ENCODE assay signal across 13 cellular contexts in genomic region chr1:19073311-19074186, GRCh38.
DNase-seq lines count a peak whose midpoint lies in the region; ATAC-seq and TF ChIP-seq lines count a peak whose summit lies in the region.
"Had no signal": no experiment of that assay in that cellular context is flagged by ENCODE, and none has a peak within 500 bp of the region (broad histone marks: within the 10 kb centered on the region; RNA-seq: fewer than 3 reads in every experiment).

No MANE protein-coding gene starts in this region.

- peaks cover 31% of the 10 kb centered on the region for H3K4me1 Mint-ChIP-seq in activated CD8-positive, alpha-beta memory T cell treated with anti-CD3 and anti-CD28 coated beads, Interleukin-2, amount 10 ng/mL, durations not matched to agents 7 days and 5 days
- peaks cover 21% of the 10 kb centered on the region for H3K4me1 Mint-ChIP-seq in MCF 10A (ENCODE audit: insufficient read depth, unreplicated experiment)
- H3K4me1 Mint-ChIP-seq: B cell; nephron; stimulated activated memory B cell treated with anti-CD40 and anti-IgM and Interleukin-4, amounts not matched to agents 10 μg/mL and 1 μg/mL and 100 μg/mL, for 72 hours had no signal

- no peak overlapping the region for H3K4me3 ChIP-seq in transverse colon

- no TSS peak for BruUV-seq in MCF 10A (replicated peaks; lab: Mats Ljungman, UMichigan)

- TF ChIP-seq POLR2A in transverse colon (IDR thresholded peaks at IDR 0.05), result no peak

- H3K27me3 Mint-ChIP-seq in activated CD8-positive, alpha-beta memory T cell treated with anti-CD3 and anti-CD28 coated beads, Interleukin-2, amount 10 ng/mL, durations not matched to agents 7 days and 5 days, result no peaks in the 10 kb centered on the region
- no peaks in the 10 kb centered on the region for H3K27me3 Mint-ChIP-seq in MCF 10A (ENCODE audit: insufficient read depth, unreplicated experiment)
- H3K27me3 Mint-ChIP-seq: B cell; stimulated activated memory B cell treated with anti-CD40 and anti-IgM and Interleukin-4, amounts not matched to agents 10 μg/mL and 1 μg/mL and 100 μg/mL, for 72 hours had no signal

- no peaks in the 10 kb centered on the region for H3K9me3 ChIP-seq in transverse colon

- TF ChIP-seq CTCF in MCF 10A (IDR thresholded peaks at IDR 0.05; ENCODE audit: unreplicated experiment) (no peak), transverse colon (IDR thresholded peaks at IDR 0.05) (no peak), GM13977 (IDR thresholded peaks at IDR 0.05; ENCODE audit: extremely low read depth, insufficient read depth, missing control alignments) (no peak)

- 77% methylated on average over 23 of the region's 23 CpGs; no CpG with 5 or more reads in 1 of the 2 donors for WGBS in transverse colon (ENCODE audit: low coverage in 1 of 2), 2 donors

- POLR2A ChIA-PET in MCF 10A (lab: Yijun Ruan, JAX), result interaction anchor here (0.6 to 5.3 kb wide), 22 partner anchors 8 to 416 kb away, joined by 3 to 74 read pairs (median 6); partner anchors contain the start of genes ALDH4A1 and IFFO2

- no peaks in the 10 kb centered on the region for H3K27me3 ChIP-seq in transverse colon

- DNase-seq in activated CD8-positive, alpha-beta memory T cell treated with anti-CD3 and anti-CD28 coated beads, Interleukin-2, amount 10 ng/mL, durations not matched to agents 7 days and 5 days, result no peak
- DNase-seq in activated CD8-positive, alpha-beta memory T cell treated with anti-CD3 and anti-CD28 coated beads, Interleukin-2, amount 50 U/mL, for 48 hours, result no peak
- DNase-seq in MCF 10A (ENCODE audit: unreplicated experiment) (peak; percentile 84), left lobe of liver (ENCODE audit: low spot score) (peak; percentile 90), transverse colon (no peak), GM13977 (ENCODE audit: low spot score) (no peak), medulla oblongata (ENCODE audit: extremely low spot score) (no peak)
- DNase-seq: SHP77 treated with DMSO at 0.1 percent for 48 hours had no signal

- peaks cover 19 to 62% (median 55%) of the 10 kb centered on the region in 4 donors for H3K4me1 ChIP-seq in transverse colon

- in situ Hi-C loops in transverse colon (cut with MboI; ENCODE audit: low pct_ligation_motif_present in 1 of 4, low pct_unique_long_range_greater_than_20kb in 1 of 4, low sequenced_read_pairs in 3 of 4), result no loop called here
- in situ Hi-C loops in GM13977 (cut with MboI; ENCODE audit: low pct_unique_long_range_greater_than_20kb, low sequenced_read_pairs, unreplicated experiment), result no loop called here

- CTCF ChIA-PET in activated CD8-positive, alpha-beta memory T cell treated with anti-CD3 and anti-CD28 coated beads, Interleukin-2, amount 10 ng/mL, durations not matched to agents 7 days and 5 days (lab: Charles Lee), result interaction anchor here (1.0 to 4.1 kb wide), 10 partner anchors 14 to 189 kb away, joined by 3 to 39 read pairs (median 4); no protein-coding TSS in a partner anchor
- CTCF ChIA-PET in MCF 10A (lab: Yijun Ruan, JAX), result interaction anchor here (0.6 to 3.7 kb wide), 12 partner anchors 10 to 188 kb away, joined by 3 to 24 read pairs (median 5); no protein-coding TSS in a partner anchor

- peak overlapping the region; percentile 70 for H3K27ac Mint-ChIP-seq in activated CD8-positive, alpha-beta memory T cell treated with anti-CD3 and anti-CD28 coated beads, Interleukin-2, amount 10 ng/mL, durations not matched to agents 7 days and 5 days
- peak overlapping the region; percentile 80 for H3K27ac Mint-ChIP-seq in MCF 10A (ENCODE audit: low read depth, unreplicated experiment)
- H3K27ac Mint-ChIP-seq: B cell; nephron; stimulated activated memory B cell treated with anti-CD40 and anti-IgM and Interleukin-4, amounts not matched to agents 10 μg/mL and 1 μg/mL and 100 μg/mL, for 72 hours had no signal

- peaks cover 45% of the 10 kb centered on the region for H3K36me3 Mint-ChIP-seq in activated CD8-positive, alpha-beta memory T cell treated with anti-CD3 and anti-CD28 coated beads, Interleukin-2, amount 10 ng/mL, durations not matched to agents 7 days and 5 days
- peaks cover 62% of the 10 kb centered on the region for H3K36me3 Mint-ChIP-seq in MCF 10A (ENCODE audit: insufficient read depth, unreplicated experiment)

- H3K27ac ChIP-seq in transverse colon, result peak overlapping the region; percentile 33 to 86 (median 60)

- no peak for ATAC-seq in activated CD8-positive, alpha-beta memory T cell treated with anti-CD3 and anti-CD28 coated beads, Interleukin-2, amount 10 ng/mL, durations not matched to agents 7 days and 5 days
- peak; percentile 73 for ATAC-seq in left lobe of liver
- ATAC-seq in GM18519 (IDR thresholded peaks at IDR 0.05; ENCODE audit: low FRiP score, unreplicated experiment), result no peak
- ATAC-seq: stimulated activated memory B cell treated with anti-CD40 and anti-IgM and Interleukin-4, amounts not matched to agents 10 μg/mL and 1 μg/mL and 100 μg/mL, for 72 hours had no signal

- TF ChIP-seq EP300 in transverse colon (IDR thresholded peaks at IDR 0.05; ENCODE audit: low read depth), result no peak

- H3K4me3 Mint-ChIP-seq in activated CD8-positive, alpha-beta memory T cell treated with anti-CD3 and anti-CD28 coated beads, Interleukin-2, amount 10 ng/mL, durations not matched to agents 7 days and 5 days, result no peak overlapping the region
- peak overlapping the region; percentile 47 for H3K4me3 Mint-ChIP-seq in MCF 10A (ENCODE audit: unreplicated experiment)
- H3K4me3 Mint-ChIP-seq: B cell; nephron; stimulated activated memory B cell treated with anti-CD40 and anti-IgM and Interleukin-4, amounts not matched to agents 10 μg/mL and 1 μg/mL and 100 μg/mL, for 72 hours had no signal

- peaks cover 0 to 35% (median 6%) of the 10 kb centered on the region in 4 donors for H3K36me3 ChIP-seq in transverse colon

- intact Hi-C loops in MCF 10A (cut with micrococcal nuclease), result loop anchor here (2.0 kb wide), 2 partner anchors 119 to 161 kb away; no protein-coding TSS in a partner anchor
- intact Hi-C loops in transverse colon (cut with DNase I; ENCODE audit: low total_unique reads), result no loop called here

- no peaks in the 10 kb centered on the region for H3K9me3 Mint-ChIP-seq in activated CD8-positive, alpha-beta memory T cell treated with anti-CD3 and anti-CD28 coated beads, Interleukin-2, amount 10 ng/mL, durations not matched to agents 7 days and 5 days (ENCODE audit: low read depth)
- H3K9me3 Mint-ChIP-seq in MCF 10A (ENCODE audit: unreplicated experiment), result no peaks in the 10 kb centered on the region
- H3K9me3 Mint-ChIP-seq: immature natural killer cell; nephron; stimulated activated memory B cell treated with anti-CD40 and anti-IgM and Interleukin-4, amounts not matched to agents 10 μg/mL and 1 μg/mL and 100 μg/mL, for 72 hours had no signal

Comparison
In these comparisons a context has a peak if more than half of its experiments do, and no peak if none do; other contexts are left out.
1. DNase-seq: peak in MCF 10A (single experiment) and left lobe of liver (single experiment); none in activated CD8-positive, alpha-beta memory T cell treated with anti-CD3 and anti-CD28 coated beads, Interleukin-2, amount 10 ng/mL, durations not matched to agents 7 days and 5 days (single experiment), activated CD8-positive, alpha-beta memory T cell treated with anti-CD3 and anti-CD28 coated beads, Interleukin-2, amount 50 U/mL, for 48 hours (single experiment), transverse colon (single experiment), GM13977 (single experiment) and medulla oblongata (single experiment).